In genomic region chr5:172603425-172603824, GRCh38 we compare ENCODE assay signal across 13 cellular contexts. TPM values are rescaled to one million over a fixed set of nuclear protein-coding genes. Genes with fewer than 3 reads are reported as not detected.
DNase-seq lines count a peak whose midpoint lies in the region; ATAC-seq and TF ChIP-seq lines count a peak whose summit lies in the region.
"Had no signal": no experiment of that assay in that cellular context is flagged by ENCODE, and none has a peak within 500 bp of the region (broad histone marks: within the 10 kb centered on the region; RNA-seq: fewer than 3 reads in every experiment).

No MANE protein-coding gene starts in this region.

- TF ChIP-seq CTCF in AG04450 (IDR thresholded peaks at IDR 0.05; ENCODE audit: low read depth, low read length) (no peak), brain (conservative IDR thresholded peaks at IDR 0.05) (no peak)

- H3K27me3 ChIP-seq in AG04450 (ENCODE audit: control insufficient read depth, insufficient read depth, low read length): peaks cover 18% of the 10 kb centered on the region
- H3K27me3 ChIP-seq: pancreas had no signal

- peak overlapping the region; percentile 32 to 95 (median 88) for H3K27ac Mint-ChIP-seq in brain
- no peak overlapping the region for H3K27ac Mint-ChIP-seq in stimulated activated memory B cell treated with anti-CD40 and anti-IgM and Interleukin-4, amounts not matched to agents 10 μg/mL and 1 μg/mL and 100 μg/mL, for 72 hours

- DNase-seq in AG04450 (ENCODE audit: low read depth, low spot score): peak; percentile 7
- no peak for DNase-seq in left ventricle myocardium superior
- DNase-seq in posterior vena cava (ENCODE audit: low spot score): peak; percentile 83
- DNase-seq in left colon: no peak
- no peak for DNase-seq in NCI-H128 (lab: John Stamatoyannopoulos, UW; ENCODE audit: unreplicated experiment)
- DNase-seq: H7; NCI-H1092; NK-92 treated with Interleukin-12 subunit alpha and Interleukin-12 subunit beta, amount 100 ng/mL, for 24 hours; pancreas had no signal

- H3K36me3 Mint-ChIP-seq in brain: no peaks in the 10 kb centered on the region
- no peaks in the 10 kb centered on the region for H3K36me3 Mint-ChIP-seq in stimulated activated memory B cell treated with anti-CD40 and anti-IgM and Interleukin-4, amounts not matched to agents 10 μg/mL and 1 μg/mL and 100 μg/mL, for 72 hours

- CTCF ChIA-PET in AG04450 (lab: Charles Lee): interaction anchor here (0.6 kb wide), 1 partner anchor 74 kb away, joined by 3 read pairs; no protein-coding TSS in a partner anchor

- peaks cover 3% of the 10 kb centered on the region for H3K27me3 Mint-ChIP-seq in brain
- peaks cover 31% of the 10 kb centered on the region for H3K27me3 Mint-ChIP-seq in stimulated activated memory B cell treated with anti-CD40 and anti-IgM and Interleukin-4, amounts not matched to agents 10 μg/mL and 1 μg/mL and 100 μg/mL, for 72 hours

- peaks cover 9% of the 10 kb centered on the region for H3K9me3 ChIP-seq in AG04450 (ENCODE audit: control insufficient read depth, insufficient read depth, low read length)
- H3K9me3 ChIP-seq: pancreas had no signal

- peak overlapping the region in 4 of 5 experiments; percentile 1 to 40 (median 31) for H3K4me3 Mint-ChIP-seq in brain
- H3K4me3 Mint-ChIP-seq in stimulated activated memory B cell treated with anti-CD40 and anti-IgM and Interleukin-4, amounts not matched to agents 10 μg/mL and 1 μg/mL and 100 μg/mL, for 72 hours: no peak overlapping the region

- intact Hi-C loops in left ventricle myocardium superior (cut with micrococcal nuclease) (no loop called here), posterior vena cava (cut with DNase I) (no loop called here), left colon (cut with DNase I, micrococcal nuclease) (no loop called here)

- ATAC-seq in left ventricle myocardium superior (peak; percentile 17), GM21737 (IDR thresholded peaks at IDR 0.05; ENCODE audit: unreplicated experiment) (no peak), left colon (no peak)
- ATAC-seq in stimulated activated memory B cell treated with anti-CD40 and anti-IgM and Interleukin-4, amounts not matched to agents 10 μg/mL and 1 μg/mL and 100 μg/mL, for 72 hours: no peak

- POLR2A ChIA-PET in AG04450 (lab: Yijun Ruan, JAX): no interaction called here

- H3K4me3 ChIP-seq in AG04450 (ENCODE audit: low read depth, low read length): no peak overlapping the region
- H3K4me3 ChIP-seq: pancreas had no signal

- H3K4me1 Mint-ChIP-seq in brain: peaks cover 27% of the 10 kb centered on the region
- no peaks in the 10 kb centered on the region for H3K4me1 Mint-ChIP-seq in stimulated activated memory B cell treated with anti-CD40 and anti-IgM and Interleukin-4, amounts not matched to agents 10 μg/mL and 1 μg/mL and 100 μg/mL, for 72 hours

- H3K27ac ChIP-seq in AG04450 (ENCODE audit: low read depth, low read length): peak overlapping the region; percentile 75
- H3K27ac ChIP-seq: HL-60 had no signal

- H3K9me3 Mint-ChIP-seq in brain: peaks cover 5 to 20% (median 13%) of the 10 kb centered on the region in 5 experiments
- H3K9me3 Mint-ChIP-seq in stimulated activated memory B cell treated with anti-CD40 and anti-IgM and Interleukin-4, amounts not matched to agents 10 μg/mL and 1 μg/mL and 100 μg/mL, for 72 hours: peaks cover 4% of the 10 kb centered on the region

RNA-seq across cellular contexts. Expression of gene NEURL1B, which starts 37.6 kb away (rescaled TPM):
- 1.8 and 2.0 TPM in 2 replicates for polyA plus RNA-seq in AG04450 (2011; rRNA removed)
- 3.4 and 4.1 TPM in 2 replicates for polyA minus RNA-seq in AG04450 (2011; rRNA and poly(A)+ RNA removed)
- 40.1 TPM for polyA plus RNA-seq in brain (ENCODE audit: insufficient read depth, low read depth, low replicate concordance)
- 32.0 TPM for total RNA-seq in left ventricle myocardium superior
- 10 to 100 TPM; 32.9 to 38.6 TPM for total RNA-seq in posterior vena cava
- total RNA-seq in left colon: 10 to 100 TPM; 60.5 to 90.8 TPM

Comparison
In these comparisons a context has a peak if more than half of its experiments do, and no peak if none do; other contexts are left out.
1. DNase-seq: peak in AG04450 (single experiment) and posterior vena cava (single experiment); none in left ventricle myocardium superior (single experiment), left colon (0 of 2) and NCI-H128 (single experiment).